In the genomic region with DNA sequence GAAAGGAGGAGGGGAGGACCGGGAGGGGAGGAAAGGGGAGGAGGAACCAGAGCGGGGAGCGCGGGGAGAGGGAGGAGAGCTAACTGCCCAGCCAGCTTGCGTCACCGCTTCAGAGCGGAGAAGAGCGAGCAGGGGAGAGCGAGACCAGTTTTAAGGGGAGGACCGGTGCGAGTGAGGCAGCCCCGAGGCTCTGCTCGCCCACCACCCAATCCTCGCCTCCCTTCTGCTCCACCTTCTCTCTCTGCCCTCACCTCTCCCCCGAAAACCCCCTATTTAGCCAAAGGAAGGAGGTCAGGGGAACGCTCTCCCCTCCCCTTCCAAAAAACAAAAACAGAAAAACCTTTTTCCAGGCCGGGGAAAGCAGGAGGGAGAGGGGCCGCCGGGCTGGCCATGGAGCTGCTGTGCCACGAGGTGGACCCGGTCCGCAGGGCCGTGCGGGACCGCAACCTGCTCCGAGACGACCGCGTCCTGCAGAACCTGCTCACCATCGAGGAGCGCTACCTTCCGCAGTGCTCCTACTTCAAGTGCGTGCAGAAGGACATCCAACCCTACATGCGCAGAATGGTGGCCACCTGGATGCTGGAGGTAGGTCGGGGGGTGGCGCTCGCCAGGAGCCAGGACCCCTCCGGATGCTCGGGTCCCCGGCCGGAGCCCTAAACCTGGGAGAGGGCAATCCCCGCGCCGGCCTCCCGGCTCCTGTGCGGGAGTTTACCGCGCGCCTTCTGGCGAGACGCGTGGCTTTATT, we compare ENCODE assay signal across 1 cellular context.
TF ChIP-seq lines count a peak whose summit lies in the region.

Gene CCND2, plus strand, starts transcription at position 112 of the 745 bp plus-strand sequence. Its CDS starts 279 bp downstream, at position 391.

TF ChIP-seq in HEK293, 187 proteins besides CTCF, POLR2A, EP300 and RAD21 (continued from another document and continues in another):
- TF ChIP-seq, protein P1, sequence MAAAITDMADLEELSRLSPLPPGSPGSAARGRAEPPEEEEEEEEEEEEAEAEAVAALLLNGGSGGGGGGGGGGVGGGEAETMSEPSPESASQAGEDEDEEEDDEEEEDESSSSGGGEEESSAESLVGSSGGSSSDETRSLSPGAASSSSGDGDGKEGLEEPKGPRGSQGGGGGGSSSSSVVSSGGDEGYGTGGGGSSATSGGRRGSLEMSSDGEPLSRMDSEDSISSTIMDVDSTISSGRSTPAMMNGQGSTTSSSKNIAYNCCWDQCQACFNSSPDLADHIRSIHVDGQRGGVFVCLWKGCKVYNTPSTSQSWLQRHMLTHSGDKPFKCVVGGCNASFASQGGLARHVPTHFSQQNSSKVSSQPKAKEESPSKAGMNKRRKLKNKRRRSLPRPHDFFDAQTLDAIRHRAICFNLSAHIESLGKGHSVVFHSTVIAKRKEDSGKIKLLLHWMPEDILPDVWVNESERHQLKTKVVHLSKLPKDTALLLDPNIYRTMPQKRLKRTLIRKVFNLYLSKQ (tag by site-specific recombination; IDR thresholded peaks at IDR 0.05; ENCODE audit: borderline replicate concordance): no peak
- TF ChIP-seq ZNF677 (tag by site-specific recombination; IDR thresholded peaks at IDR 0.05) (no peak), ZNF596 (tag by site-specific recombination; IDR thresholded peaks at IDR 0.05) (peak; percentile 99), HOXD13 (CRISPR knock-in tag; IDR thresholded peaks at IDR 0.05; ENCODE audit: borderline replicate concordance) (no peak), ZNF148 (tag by site-specific recombination; IDR thresholded peaks at IDR 0.05; ENCODE audit: borderline replicate concordance) (no peak), ZNF843 (tag by site-specific recombination; IDR thresholded peaks at IDR 0.05) (peak; percentile 71; the same call in 1 of the 2 replicates), ZBTB21 (tag by site-specific recombination; IDR thresholded peaks at IDR 0.05) (peak; percentile 65), ZNF433 (tag by site-specific recombination; IDR thresholded peaks at IDR 0.05; ENCODE audit: low read depth) (no peak), ZNF837 (tag by site-specific recombination; IDR thresholded peaks at IDR 0.05) (no peak), ZNF558 (tag by site-specific recombination; IDR thresholded peaks at IDR 0.05) (no peak), ZNF24 (tag by site-specific recombination; IDR thresholded peaks at IDR 0.05) (peak; percentile 78), ZNF157 (tag by site-specific recombination; IDR thresholded peaks at IDR 0.05) (no peak), ZNF624 (tag by site-specific recombination; IDR thresholded peaks at IDR 0.05) (no peak), GLIS1 (tag by site-specific recombination; IDR thresholded peaks at IDR 0.05) (no peak; the same call in 1 of the 2 replicates), EGR2 (tag by site-specific recombination; IDR thresholded peaks at IDR 0.05; ENCODE audit: low read depth) (0 out of 2 replicates have a peak, but pooled peaks have one; percentile 34), ZFHX2 (tag by site-specific recombination; conservative IDR thresholded peaks at IDR 0.05) (peak; percentile 60), ZNF521 (tag by site-specific recombination; IDR thresholded peaks at IDR 0.05) (no peak), ZBTB48 (tag by site-specific recombination; IDR thresholded peaks at IDR 0.05) (no peak; the same call in 1 of the 2 replicates), ZNF639 (tag by site-specific recombination; IDR thresholded peaks at IDR 0.05) (peak; percentile 61), SP2 (tag by site-specific recombination; IDR thresholded peaks at IDR 0.05) (peak; percentile 87), TCF7L2 (IDR thresholded peaks at IDR 0.05; ENCODE audit: borderline replicate concordance, low read depth, low read length) (no peak), ZNF645 (tag by site-specific recombination; IDR thresholded peaks at IDR 0.05) (no peak), ZXDB (tag by site-specific recombination; IDR thresholded peaks at IDR 0.05) (peak; percentile 72; the same call in 1 of the 2 replicates), ZNF600 (tag by site-specific recombination; IDR thresholded peaks at IDR 0.05) (peak; percentile 81), SP7 (tag by site-specific recombination; IDR thresholded peaks at IDR 0.05) (0 out of 2 replicates have a peak, but pooled peaks have one; percentile 55), ZSCAN18 (tag by site-specific recombination; IDR thresholded peaks at IDR 0.05) (no peak), ZNF324 (tag by site-specific recombination; IDR thresholded peaks at IDR 0.05) (peak; percentile 63), ZNF692 (tag by site-specific recombination; IDR thresholded peaks at IDR 0.05) (peak; percentile 81), HOXC10 (CRISPR knock-in tag; IDR thresholded peaks at IDR 0.05) (no peak), ZNF341 (tag by site-specific recombination; IDR thresholded peaks at IDR 0.05; ENCODE audit: low read depth) (peak; percentile 95), ZNF670 (tag by site-specific recombination; IDR thresholded peaks at IDR 0.05; ENCODE audit: low read depth) (no peak), ZBTB49 (tag by site-specific recombination; IDR thresholded peaks at IDR 0.05; ENCODE audit: low read depth) (no peak), KLF9 (tag by site-specific recombination; IDR thresholded peaks at IDR 0.05; ENCODE audit: low read depth) (peak; percentile 58; the same call in 1 of the 2 replicates), PRDM1 (tag by site-specific recombination; IDR thresholded peaks at IDR 0.05) (peak; percentile 97), MYNN (tag by site-specific recombination; IDR thresholded peaks at IDR 0.05; ENCODE audit: borderline replicate concordance) (no peak; the same call in 1 of the 2 replicates), SCRT1 (tag by site-specific recombination; IDR thresholded peaks at IDR 0.05; ENCODE audit: borderline replicate concordance) (no peak), ZNF19 (tag by site-specific recombination; IDR thresholded peaks at IDR 0.05; ENCODE audit: low read depth) (no peak), ZNF423 (tag by site-specific recombination; IDR thresholded peaks at IDR 0.05) (0 out of 2 replicates have a peak, but pooled peaks have one; percentile 41), BCL11A (tag by site-specific recombination; IDR thresholded peaks at IDR 0.05; ENCODE audit: low read depth) (peak; percentile 71; the same call in 1 of the 2 replicates), ZNF211 (tag by site-specific recombination; IDR thresholded peaks at IDR 0.05; ENCODE audit: low read depth) (no peak)
- TF ChIP-seq, protein P2, sequence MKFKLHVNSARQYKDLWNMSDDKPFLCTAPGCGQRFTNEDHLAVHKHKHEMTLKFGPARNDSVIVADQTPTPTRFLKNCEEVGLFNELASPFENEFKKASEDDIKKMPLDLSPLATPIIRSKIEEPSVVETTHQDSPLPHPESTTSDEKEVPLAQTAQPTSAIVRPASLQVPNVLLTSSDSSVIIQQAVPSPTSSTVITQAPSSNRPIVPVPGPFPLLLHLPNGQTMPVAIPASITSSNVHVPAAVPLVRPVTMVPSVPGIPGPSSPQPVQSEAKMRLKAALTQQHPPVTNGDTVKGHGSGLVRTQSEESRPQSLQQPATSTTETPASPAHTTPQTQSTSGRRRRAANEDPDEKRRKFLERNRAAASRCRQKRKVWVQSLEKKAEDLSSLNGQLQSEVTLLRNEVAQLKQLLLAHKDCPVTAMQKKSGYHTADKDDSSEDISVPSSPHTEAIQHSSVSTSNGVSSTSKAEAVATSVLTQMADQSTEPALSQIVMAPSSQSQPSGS (tag by site-specific recombination; IDR thresholded peaks at IDR 0.05; ENCODE audit: low read depth): peak; percentile 81
- TF ChIP-seq, protein P3, sequence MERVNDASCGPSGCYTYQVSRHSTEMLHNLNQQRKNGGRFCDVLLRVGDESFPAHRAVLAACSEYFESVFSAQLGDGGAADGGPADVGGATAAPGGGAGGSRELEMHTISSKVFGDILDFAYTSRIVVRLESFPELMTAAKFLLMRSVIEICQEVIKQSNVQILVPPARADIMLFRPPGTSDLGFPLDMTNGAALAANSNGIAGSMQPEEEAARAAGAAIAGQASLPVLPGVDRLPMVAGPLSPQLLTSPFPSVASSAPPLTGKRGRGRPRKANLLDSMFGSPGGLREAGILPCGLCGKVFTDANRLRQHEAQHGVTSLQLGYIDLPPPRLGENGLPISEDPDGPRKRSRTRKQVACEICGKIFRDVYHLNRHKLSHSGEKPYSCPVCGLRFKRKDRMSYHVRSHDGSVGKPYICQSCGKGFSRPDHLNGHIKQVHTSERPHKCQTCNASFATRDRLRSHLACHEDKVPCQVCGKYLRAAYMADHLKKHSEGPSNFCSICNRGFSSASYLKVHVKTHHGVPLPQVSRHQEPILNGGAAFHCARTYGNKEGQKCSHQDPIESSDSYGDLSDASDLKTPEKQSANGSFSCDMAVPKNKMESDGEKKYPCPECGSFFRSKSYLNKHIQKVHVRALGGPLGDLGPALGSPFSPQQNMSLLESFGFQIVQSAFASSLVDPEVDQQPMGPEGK (tag by site-specific recombination; IDR thresholded peaks at IDR 0.05): peak; percentile 100
- TF ChIP-seq, protein P4, sequence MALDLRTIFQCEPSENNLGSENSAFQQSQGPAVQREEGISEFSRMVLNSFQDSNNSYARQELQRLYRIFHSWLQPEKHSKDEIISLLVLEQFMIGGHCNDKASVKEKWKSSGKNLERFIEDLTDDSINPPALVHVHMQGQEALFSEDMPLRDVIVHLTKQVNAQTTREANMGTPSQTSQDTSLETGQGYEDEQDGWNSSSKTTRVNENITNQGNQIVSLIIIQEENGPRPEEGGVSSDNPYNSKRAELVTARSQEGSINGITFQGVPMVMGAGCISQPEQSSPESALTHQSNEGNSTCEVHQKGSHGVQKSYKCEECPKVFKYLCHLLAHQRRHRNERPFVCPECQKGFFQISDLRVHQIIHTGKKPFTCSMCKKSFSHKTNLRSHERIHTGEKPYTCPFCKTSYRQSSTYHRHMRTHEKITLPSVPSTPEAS (tag by site-specific recombination; IDR thresholded peaks at IDR 0.05): no peak
